8 cellular contexts compared by ENCODE assay signal in the genomic region with DNA sequence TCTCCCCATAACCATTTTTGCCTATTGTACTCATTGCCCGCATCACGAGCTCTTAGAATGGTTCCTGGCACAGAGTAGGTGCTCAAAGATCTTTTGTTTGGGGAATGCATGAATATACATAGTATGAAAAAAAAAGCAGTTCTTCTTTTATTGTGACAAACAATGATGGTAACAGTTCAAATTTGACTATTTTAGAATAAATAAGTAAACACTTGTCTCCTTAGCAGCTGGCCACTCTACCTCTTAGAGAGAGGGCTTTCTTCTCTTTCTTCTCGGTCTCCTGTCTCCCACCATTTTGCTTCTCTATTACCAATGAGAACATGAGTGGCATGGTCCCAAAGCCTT. TPM values are rescaled to one million over a fixed set of nuclear protein-coding genes. Genes with fewer than 3 reads are reported as not detected.
DNase-seq lines count a peak whose midpoint lies in the region; ATAC-seq and TF ChIP-seq lines count a peak whose summit lies in the region.

No MANE protein-coding gene starts in this region.

- H2AFZ ChIP-seq in GM23338 (peak overlapping the region; percentile 91), hepatocyte (peak overlapping the region; percentile 71)

- peaks cover 13% of the 10 kb centered on the region for H3K27me3 Mint-ChIP-seq in GM23338 (ENCODE audit: insufficient read depth, low read depth, poor library complexity)

- TF ChIP-seq CTCF in GM10266 (IDR thresholded peaks at IDR 0.05; ENCODE audit: control insufficient read depth, insufficient read depth, low read depth, missing control alignments) (no peak), GM23338 (conservative IDR thresholded peaks at IDR 0.05; ENCODE audit: low read depth in 2 of 2) (no peak), hepatocyte (IDR thresholded peaks at IDR 0.05; ENCODE audit: poor library complexity) (no peak), RWPE1 (conservative IDR thresholded peaks at IDR 0.05; ENCODE audit: low read depth) (no peak)

- peaks cover 28% of the 10 kb centered on the region for H3K4me1 Mint-ChIP-seq in GM23338

- no peaks in the 10 kb centered on the region for H3K36me3 ChIP-seq in GM23338 (ENCODE audit: insufficient read depth)
- no peaks in the 10 kb centered on the region for H3K36me3 ChIP-seq in hepatocyte (replicated peaks; ENCODE audit: insufficient read depth, low read depth)

- peaks cover 3% of the 10 kb centered on the region; the same call in 1 of the 3 replicates for H3K36me3 Mint-ChIP-seq in GM23338 (ENCODE audit: low read depth)

- peak overlapping the region; percentile 78 for H3K4me3 Mint-ChIP-seq in GM23338

- H3K9me3 Mint-ChIP-seq in GM23338, result no peaks in the 10 kb centered on the region; the same call in 2 of the 3 replicates

- no peak; the same call in 2 of the 3 replicates for ATAC-seq in GM23338

- no peaks in the 10 kb centered on the region for H3F3A ChIP-seq in GM23338 (replicated peaks; ENCODE audit: low read depth)

- H3K4me2 ChIP-seq in GM23338, result peak overlapping the region; percentile 84
- H3K4me2 ChIP-seq in hepatocyte, result peak overlapping the region; percentile 88

- H3K4me3 ChIP-seq in GM23338 (peak overlapping the region; percentile 58), hepatocyte (peak overlapping the region; percentile 56), skin epidermis (peak overlapping the region in 6 of 7 experiments; percentile 52 to 84 (median 68))

- CTCF ChIA-PET in RWPE1 (lab: Yijun Ruan, JAX), result interaction anchor here (0.7 kb wide), 1 partner anchor 1348 kb away, joined by 3 read pairs; no protein-coding TSS in a partner anchor

- H3K9me3 ChIP-seq in hepatocyte (ENCODE audit: low read depth), result no peaks in the 10 kb centered on the region

- H3K4me1 ChIP-seq in GM23338 (ENCODE audit: insufficient read depth) (peaks cover 39% of the 10 kb centered on the region), hepatocyte (ENCODE audit: insufficient read depth) (peaks cover 5% of the 10 kb centered on the region)

- H3K79me2 ChIP-seq in GM23338 (replicated peaks; ENCODE audit: insufficient read depth) (peaks cover 35% of the 10 kb centered on the region), hepatocyte (peaks cover 15% of the 10 kb centered on the region)

- peak overlapping the region; percentile 90 for H3K27ac Mint-ChIP-seq in GM23338

- 55% methylated on average over 3 of the region's 3 CpGs for WGBS in hepatocyte (ENCODE audit: low lambda C conversion rate, missing lambda C conversion rate)

- peak; percentile 31 for DNase-seq in GM10266 (ENCODE audit: extremely low spot score)
- no peak for DNase-seq in GM23338 (ENCODE audit: low spot score)
- DNase-seq in SHP77 treated with DMSO at 0.1 percent for 48 hours (lab: John Stamatoyannopoulos, UW), result peak; percentile 46
- no peak for DNase-seq in hepatocyte (ENCODE audit: low spot score)
- no peak for DNase-seq in RWPE1 (ENCODE audit: low spot score)
- no peak for DNase-seq in NCI-H446 (lab: John Stamatoyannopoulos, UW)
- no peak for DNase-seq in COR-L47 (lab: John Stamatoyannopoulos, UW)

- no peaks in the 10 kb centered on the region for H3K9me2 ChIP-seq in GM23338 (ENCODE audit: insufficient read depth)
- H3K9me2 ChIP-seq in hepatocyte (replicated peaks; ENCODE audit: insufficient read depth), result no peaks in the 10 kb centered on the region

- peak overlapping the region; percentile 76; the same call in 1 of the 2 replicates for H3K27ac ChIP-seq in GM23338 (ENCODE audit: low read depth)
- no peak overlapping the region for H3K27ac ChIP-seq in hepatocyte
- peak overlapping the region in 5 of 21 experiments; percentile 24 to 51 (median 43) for H3K27ac ChIP-seq in skin epidermis
- no peak overlapping the region for H3K27ac ChIP-seq in RWPE1

- POLR2A ChIA-PET in RWPE1 (lab: Yijun Ruan, JAX; ENCODE audit: low non-redundant PET), result no interaction called here

- no peaks in the 10 kb centered on the region; the same call in 1 of the 2 replicates for H3K27me3 ChIP-seq in GM23338 (ENCODE audit: insufficient read depth)
- peaks cover 18% of the 10 kb centered on the region for H3K27me3 ChIP-seq in hepatocyte

- peaks cover 21% of the 10 kb centered on the region for H4K20me1 ChIP-seq in GM23338 (replicated peaks; ENCODE audit: insufficient read depth)
- no peaks in the 10 kb centered on the region for H4K20me1 ChIP-seq in hepatocyte (ENCODE audit: insufficient read depth, poor library complexity, severe bottlenecking)

TF ChIP-seq in GM23338, 12 proteins besides CTCF, POLR2A, EP300 and RAD21 (continues in another document):
- TF ChIP-seq STAT1 (IDR thresholded peaks at IDR 0.05; ENCODE audit: unreplicated experiment) (no peak), ZNF331 (CRISPR knock-in tag; IDR thresholded peaks at IDR 0.05; ENCODE audit: low read depth) (no peak)
- TF ChIP-seq, protein P1, sequence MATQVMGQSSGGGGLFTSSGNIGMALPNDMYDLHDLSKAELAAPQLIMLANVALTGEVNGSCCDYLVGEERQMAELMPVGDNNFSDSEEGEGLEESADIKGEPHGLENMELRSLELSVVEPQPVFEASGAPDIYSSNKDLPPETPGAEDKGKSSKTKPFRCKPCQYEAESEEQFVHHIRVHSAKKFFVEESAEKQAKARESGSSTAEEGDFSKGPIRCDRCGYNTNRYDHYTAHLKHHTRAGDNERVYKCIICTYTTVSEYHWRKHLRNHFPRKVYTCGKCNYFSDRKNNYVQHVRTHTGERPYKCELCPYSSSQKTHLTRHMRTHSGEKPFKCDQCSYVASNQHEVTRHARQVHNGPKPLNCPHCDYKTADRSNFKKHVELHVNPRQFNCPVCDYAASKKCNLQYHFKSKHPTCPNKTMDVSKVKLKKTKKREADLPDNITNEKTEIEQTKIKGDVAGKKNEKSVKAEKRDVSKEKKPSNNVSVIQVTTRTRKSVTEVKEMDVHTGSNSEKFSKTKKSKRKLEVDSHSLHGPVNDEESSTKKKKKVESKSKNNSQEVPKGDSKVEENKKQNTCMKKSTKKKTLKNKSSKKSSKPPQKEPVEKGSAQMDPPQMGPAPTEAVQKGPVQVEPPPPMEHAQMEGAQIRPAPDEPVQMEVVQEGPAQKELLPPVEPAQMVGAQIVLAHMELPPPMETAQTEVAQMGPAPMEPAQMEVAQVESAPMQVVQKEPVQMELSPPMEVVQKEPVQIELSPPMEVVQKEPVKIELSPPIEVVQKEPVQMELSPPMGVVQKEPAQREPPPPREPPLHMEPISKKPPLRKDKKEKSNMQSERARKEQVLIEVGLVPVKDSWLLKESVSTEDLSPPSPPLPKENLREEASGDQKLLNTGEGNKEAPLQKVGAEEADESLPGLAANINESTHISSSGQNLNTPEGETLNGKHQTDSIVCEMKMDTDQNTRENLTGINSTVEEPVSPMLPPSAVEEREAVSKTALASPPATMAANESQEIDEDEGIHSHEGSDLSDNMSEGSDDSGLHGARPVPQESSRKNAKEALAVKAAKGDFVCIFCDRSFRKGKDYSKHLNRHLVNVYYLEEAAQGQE (IDR thresholded peaks at IDR 0.05; ENCODE audit: unreplicated experiment), result no peak
- TF ChIP-seq, protein P2, sequence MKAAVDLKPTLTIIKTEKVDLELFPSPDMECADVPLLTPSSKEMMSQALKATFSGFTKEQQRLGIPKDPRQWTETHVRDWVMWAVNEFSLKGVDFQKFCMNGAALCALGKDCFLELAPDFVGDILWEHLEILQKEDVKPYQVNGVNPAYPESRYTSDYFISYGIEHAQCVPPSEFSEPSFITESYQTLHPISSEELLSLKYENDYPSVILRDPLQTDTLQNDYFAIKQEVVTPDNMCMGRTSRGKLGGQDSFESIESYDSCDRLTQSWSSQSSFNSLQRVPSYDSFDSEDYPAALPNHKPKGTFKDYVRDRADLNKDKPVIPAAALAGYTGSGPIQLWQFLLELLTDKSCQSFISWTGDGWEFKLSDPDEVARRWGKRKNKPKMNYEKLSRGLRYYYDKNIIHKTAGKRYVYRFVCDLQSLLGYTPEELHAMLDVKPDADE (IDR thresholded peaks at IDR 0.05), result no peak

RNA-seq across cellular contexts. Expression of a gene that starts 0.7 kb away (rescaled TPM):
- 44.2 and 65.8 TPM in 2 replicates for total RNA-seq in GM23338 (2014; rRNA removed; shearing (Covaris generic))
- polyA plus RNA-seq in GM23338 (2016; fragmentation: Nextera tagmentation; extraction: Ambion mirVana), result 16.3 and 18.5 TPM in 2 replicates
- 19.5 and 22.7 TPM in 2 replicates for total RNA-seq in hepatocyte
- 6.0 and 11.3 TPM in 2 replicates for polyA plus RNA-seq in hepatocyte

Comparison
In these comparisons a context has a peak if more than half of its experiments do, and no peak if none do; other contexts are left out.
1. DNase-seq: peak in GM10266 (single experiment) and SHP77 treated with DMSO at 0.1 percent for 48 hours (single experiment); none in GM23338 (single experiment), hepatocyte (single experiment), RWPE1 (single experiment), NCI-H446 (0 of 2) and COR-L47 (single experiment).
2. Peak in every context shown above with its lines, with median percentiles within 50 percentile points of each other: H3K4me3 ChIP-seq.